In genomic region chr5:180494060-180494509, GRCh38 we compare ENCODE assay signal across 1 cellular context.
TF ChIP-seq lines count a peak whose summit lies in the region.

Gene CNOT6, plus strand, starts transcription at chr5:180494379. Its CDS starts 34,898 bp downstream, at chr5:180529277.

TF ChIP-seq in HepG2, 621 proteins besides CTCF, POLR2A, EP300 and RAD21 (continued from another document and continues in another):
- TF ChIP-seq ZBTB43 (CRISPR knock-in tag; conservative IDR thresholded peaks at IDR 0.05): peak; percentile 30; the same call in 1 of the 2 replicates
- TF ChIP-seq GMEB1 (CRISPR knock-in tag; IDR thresholded peaks at IDR 0.05; ENCODE audit: borderline replicate concordance): peak; percentile 83
- TF ChIP-seq CEBPZ (IDR thresholded peaks at IDR 0.05; ENCODE audit: low read length): no peak
- TF ChIP-seq ARNTL (CRISPR knock-in tag; IDR thresholded peaks at IDR 0.05): no peak
- no peak for TF ChIP-seq PAX8 (CRISPR knock-in tag; IDR thresholded peaks at IDR 0.05; ENCODE audit: borderline replicate concordance)
- no peak for TF ChIP-seq ELF4 (CRISPR knock-in tag; IDR thresholded peaks at IDR 0.05; ENCODE audit: borderline replicate concordance)
- TF ChIP-seq ATRX (CRISPR knock-in tag; IDR thresholded peaks at IDR 0.05; ENCODE audit: borderline replicate concordance): no peak
- no peak for TF ChIP-seq ZSCAN30 (CRISPR knock-in tag; IDR thresholded peaks at IDR 0.05)
- TF ChIP-seq FOXM1 (CRISPR knock-in tag; IDR thresholded peaks at IDR 0.05): no peak
- no peak for TF ChIP-seq ZNF780A (CRISPR knock-in tag; IDR thresholded peaks at IDR 0.05)
- no peak for TF ChIP-seq ZBTB3 (CRISPR knock-in tag; IDR thresholded peaks at IDR 0.05; ENCODE audit: borderline replicate concordance, low read depth)
- peak; percentile 98 for TF ChIP-seq TOPORS (CRISPR knock-in tag; IDR thresholded peaks at IDR 0.05)
- no peak for TF ChIP-seq ZBTB44 (CRISPR knock-in tag; IDR thresholded peaks at IDR 0.05)
- TF ChIP-seq LBX2 (CRISPR knock-in tag; IDR thresholded peaks at IDR 0.05; ENCODE audit: borderline replicate concordance): 0 out of 2 replicates have a peak, but pooled peaks have one; percentile 16
- no peak for TF ChIP-seq CSRNP1 (CRISPR knock-in tag; IDR thresholded peaks at IDR 0.05)
- TF ChIP-seq KMT2B (CRISPR knock-in tag; IDR thresholded peaks at IDR 0.05): peak; percentile 79
- peak; percentile 63 for TF ChIP-seq ZC3H13 (CRISPR knock-in tag; IDR thresholded peaks at IDR 0.05)
- TF ChIP-seq ZUFSP (CRISPR knock-in tag; IDR thresholded peaks at IDR 0.05; ENCODE audit: borderline replicate concordance): no peak
- TF ChIP-seq ZNF136 (CRISPR knock-in tag; IDR thresholded peaks at IDR 0.05; ENCODE audit: low read depth): no peak
- TF ChIP-seq ZNF530 (CRISPR knock-in tag; IDR thresholded peaks at IDR 0.05; ENCODE audit: low read depth): no peak
- no peak for TF ChIP-seq ZFYVE20 (CRISPR knock-in tag; IDR thresholded peaks at IDR 0.05; ENCODE audit: borderline replicate concordance, low read depth)
- TF ChIP-seq POGZ (CRISPR knock-in tag; IDR thresholded peaks at IDR 0.05): peak; percentile 82
- no peak for TF ChIP-seq HOXA7 (CRISPR knock-in tag; IDR thresholded peaks at IDR 0.05)
- no peak for TF ChIP-seq ZFP1 (CRISPR knock-in tag; IDR thresholded peaks at IDR 0.05)
- TF ChIP-seq KDM4B (CRISPR knock-in tag; IDR thresholded peaks at IDR 0.05): no peak
- TF ChIP-seq MAFK (conservative IDR thresholded peaks at IDR 0.05 in 1 of 2, IDR thresholded peaks at IDR 0.05 in 1 of 2; ENCODE audit: low read length in 2 of 2): no peak
- no peak for TF ChIP-seq MATR3 (CRISPR knock-in tag; IDR thresholded peaks at IDR 0.05)
- TF ChIP-seq ZNF737 (CRISPR knock-in tag; IDR thresholded peaks at IDR 0.05; ENCODE audit: borderline replicate concordance): no peak
- peak; percentile 67; the same call in 1 of the 2 replicates for TF ChIP-seq POGK (CRISPR knock-in tag; conservative IDR thresholded peaks at IDR 0.05)
- no peak for TF ChIP-seq SATB2 (CRISPR knock-in tag; IDR thresholded peaks at IDR 0.05)
- TF ChIP-seq ZBTB4 (CRISPR knock-in tag; IDR thresholded peaks at IDR 0.05; ENCODE audit: borderline replicate concordance): no peak
- TF ChIP-seq IRF9 (CRISPR knock-in tag; IDR thresholded peaks at IDR 0.05; ENCODE audit: borderline replicate concordance): peak; percentile 42; the same call in 1 of the 2 replicates
- TF ChIP-seq STAT5B (CRISPR knock-in tag; IDR thresholded peaks at IDR 0.05): no peak
- TF ChIP-seq ZNF816 (CRISPR knock-in tag; IDR thresholded peaks at IDR 0.05; ENCODE audit: borderline replicate concordance): no peak; the same call in 1 of the 2 replicates
- TF ChIP-seq ZNF614 (CRISPR knock-in tag; IDR thresholded peaks at IDR 0.05; ENCODE audit: borderline replicate concordance): no peak
- peak; percentile 55; the same call in 1 of the 2 replicates for TF ChIP-seq ZNF619 (CRISPR knock-in tag; IDR thresholded peaks at IDR 0.05)
- TF ChIP-seq SOX13 (IDR thresholded peaks at IDR 0.05): no peak
- TF ChIP-seq SOX13 (CRISPR knock-in tag; conservative IDR thresholded peaks at IDR 0.05 in 1 of 2, IDR thresholded peaks at IDR 0.05 in 1 of 2): no peak
- TF ChIP-seq ARID2 (CRISPR knock-in tag; IDR thresholded peaks at IDR 0.05; ENCODE audit: borderline replicate concordance): no peak
- TF ChIP-seq MED13 (CRISPR knock-in tag; IDR thresholded peaks at IDR 0.05): no peak
- no peak for TF ChIP-seq SMYD3 (CRISPR knock-in tag; IDR thresholded peaks at IDR 0.05)
- peak; percentile 54 for TF ChIP-seq PHF5A (CRISPR knock-in tag; IDR thresholded peaks at IDR 0.05; ENCODE audit: low read depth, unreplicated experiment)
- peak; percentile 91 for TF ChIP-seq ZNF639 (CRISPR knock-in tag; conservative IDR thresholded peaks at IDR 0.05)
- TF ChIP-seq ZFP90 (CRISPR knock-in tag; IDR thresholded peaks at IDR 0.05; ENCODE audit: borderline replicate concordance): no peak
